8 cellular contexts compared by ENCODE assay signal in genomic region chr6:3159805-3160781, GRCh38. TPM values are rescaled to one million over a fixed set of nuclear protein-coding genes. Genes with fewer than 3 reads are reported as not detected.
DNase-seq lines count a peak whose midpoint lies in the region; ATAC-seq and TF ChIP-seq lines count a peak whose summit lies in the region.

No MANE protein-coding gene starts in this region.

- H3K9me3 Mint-ChIP-seq in MCF 10A (ENCODE audit: unreplicated experiment): no peaks in the 10 kb centered on the region
- peaks cover 9% of the 10 kb centered on the region for H3K9me3 Mint-ChIP-seq in activated CD4-positive, alpha-beta memory T cell treated with anti-CD3 and anti-CD28 coated beads for 36 hours

- H3K27me3 ChIP-seq in breast epithelium (no peaks in the 10 kb centered on the region), gastrocnemius medialis (no peaks in the 10 kb centered on the region)

- intact Hi-C loops in breast epithelium (cut with DNase I; ENCODE audit: low total_unique reads): no loop called here
- intact Hi-C loops in MCF 10A (cut with micrococcal nuclease): loop anchor here (5.0 kb wide), 2 partner anchors 43 to 92 kb away; partner anchors contain the start of gene BPHL
- intact Hi-C loops in activated CD4-positive, alpha-beta memory T cell treated with anti-CD3 and anti-CD28 coated beads for 36 hours (cut with micrococcal nuclease): no loop called here
- intact Hi-C loops in gastrocnemius medialis (cut with DNase I; ENCODE audit: low total_unique reads): loop anchor here (2.0 to 5.0 kb wide), 3 partner anchors 67 to 93 kb away; partner anchors contain the start of genes RIPK1 and TUBB2B

- no peaks in the 10 kb centered on the region for H3K9me3 ChIP-seq in breast epithelium
- H3K9me3 ChIP-seq in gastrocnemius medialis: no peaks in the 10 kb centered on the region

- ATAC-seq in gastrocnemius medialis (no peak), GM19463 (IDR thresholded peaks at IDR 0.05; ENCODE audit: unreplicated experiment) (no peak), HG02938 (IDR thresholded peaks at IDR 0.05; ENCODE audit: unreplicated experiment) (no peak)

- CTCF ChIA-PET in MCF 10A (lab: Yijun Ruan, JAX): interaction anchor here (0.8 kb wide), 1 partner anchor 92 kb away, joined by 4 read pairs; no protein-coding TSS in a partner anchor
- CTCF ChIA-PET in activated CD4-positive, alpha-beta memory T cell treated with anti-CD3 and anti-CD28 coated beads for 36 hours (lab: Charles Lee): interaction anchor here (1.3 kb wide), 1 partner anchor 91 kb away, joined by 6 read pairs; no protein-coding TSS in a partner anchor

- TF ChIP-seq CTCF in breast epithelium (IDR thresholded peaks at IDR 0.05): no peak
- no peak for TF ChIP-seq CTCF in MCF 10A (IDR thresholded peaks at IDR 0.05; ENCODE audit: unreplicated experiment)
- no peak for TF ChIP-seq CTCF in epithelial cell of esophagus (IDR thresholded peaks at IDR 0.05; ENCODE audit: insufficient read depth, low read depth, low read length, missing control alignments)
- no peak for TF ChIP-seq CTCF in gastrocnemius medialis (IDR thresholded peaks at IDR 0.05 in 4 of 5, conservative IDR thresholded peaks at IDR 0.05 in 1 of 5)

- no peak for TF ChIP-seq POLR2A in breast epithelium (IDR thresholded peaks at IDR 0.05)
- no peak for TF ChIP-seq POLR2A in gastrocnemius medialis (IDR thresholded peaks at IDR 0.05)

- POLR2A ChIA-PET in MCF 10A (lab: Yijun Ruan, JAX): interaction anchor here (1.6 kb wide), 1 partner anchor 92 kb away, joined by 3 read pairs; no protein-coding TSS in a partner anchor
- POLR2A ChIA-PET in activated CD4-positive, alpha-beta memory T cell treated with anti-CD3 and anti-CD28 coated beads for 36 hours (lab: Charles Lee): no interaction called here

- no peak overlapping the region for H3K27ac Mint-ChIP-seq in MCF 10A (ENCODE audit: low read depth, unreplicated experiment)
- H3K27ac Mint-ChIP-seq in activated CD4-positive, alpha-beta memory T cell treated with anti-CD3 and anti-CD28 coated beads for 36 hours: peak overlapping the region; percentile 31

- no peaks in the 10 kb centered on the region for H3K27me3 Mint-ChIP-seq in MCF 10A (ENCODE audit: insufficient read depth, unreplicated experiment)
- H3K27me3 Mint-ChIP-seq in activated CD4-positive, alpha-beta memory T cell treated with anti-CD3 and anti-CD28 coated beads for 36 hours: peaks cover 7% of the 10 kb centered on the region

- H3K4me3 Mint-ChIP-seq in MCF 10A (ENCODE audit: unreplicated experiment): no peak overlapping the region
- H3K4me3 Mint-ChIP-seq in activated CD4-positive, alpha-beta memory T cell treated with anti-CD3 and anti-CD28 coated beads for 36 hours: peak overlapping the region; percentile 10

- peak overlapping the region; percentile 36 to 65 for H3K27ac ChIP-seq in breast epithelium
- H3K27ac ChIP-seq in gastrocnemius medialis: peak overlapping the region; percentile 7 to 60 (median 52)

- no TSS peak for BruUV-seq in MCF 10A (replicated peaks; lab: Mats Ljungman, UMichigan)

- H3K36me3 Mint-ChIP-seq in MCF 10A (ENCODE audit: insufficient read depth, unreplicated experiment): peaks cover 6% of the 10 kb centered on the region
- peaks cover 2% of the 10 kb centered on the region for H3K36me3 Mint-ChIP-seq in activated CD4-positive, alpha-beta memory T cell treated with anti-CD3 and anti-CD28 coated beads for 36 hours

- H3K4me1 ChIP-seq in breast epithelium: peaks cover 0 to 4% of the 10 kb centered on the region in 2 donors
- H3K4me1 ChIP-seq in gastrocnemius medialis: peaks cover 4 to 8% of the 10 kb centered on the region in 2 donors

- H3K4me3 ChIP-seq in breast epithelium: no peak overlapping the region
- no peak overlapping the region for H3K4me3 ChIP-seq in epithelial cell of esophagus (ENCODE audit: low read length)
- no peak overlapping the region for H3K4me3 ChIP-seq in gastrocnemius medialis

- no peaks in the 10 kb centered on the region for H3K36me3 ChIP-seq in breast epithelium
- no peaks in the 10 kb centered on the region for H3K36me3 ChIP-seq in gastrocnemius medialis

- in situ Hi-C loops in gastrocnemius medialis (cut with MboI; ENCODE audit: low sequenced_read_pairs in 4 of 4): no loop called here

- peaks cover 5% of the 10 kb centered on the region for H3K4me1 Mint-ChIP-seq in MCF 10A (ENCODE audit: insufficient read depth, unreplicated experiment)
- peaks cover 32% of the 10 kb centered on the region for H3K4me1 Mint-ChIP-seq in activated CD4-positive, alpha-beta memory T cell treated with anti-CD3 and anti-CD28 coated beads for 36 hours (ENCODE audit: low read depth)

- DNase-seq in breast epithelium (ENCODE audit: low spot score in 2 of 2) (peak in 1 of 2 donors; percentile 69), MCF 10A (ENCODE audit: unreplicated experiment) (no peak), epithelial cell of esophagus (ENCODE audit: low read depth) (peak; percentile 78), gastrocnemius medialis (no peak), medulla oblongata (ENCODE audit: extremely low spot score) (no peak)
- peak; percentile 62 for DNase-seq in activated CD4-positive, alpha-beta memory T cell treated with anti-CD3 and anti-CD28 coated beads for 36 hours

RNA-seq across cellular contexts. Expression of gene TUBB2A, which starts 2.7 kb away (rescaled TPM):
- 10 to 100 TPM; 27.8 to 43.6 (median 36.0) TPM for total RNA-seq in breast epithelium
- 13.3 and 17.8 TPM in 2 replicates for total RNA-seq in MCF 10A (2022)
- 1 to 10 TPM; 4.2 to 4.6 TPM for total RNA-seq in activated CD4-positive, alpha-beta memory T cell treated with anti-CD3 and anti-CD28 coated beads for 36 hours
- total RNA-seq in gastrocnemius medialis: 10 to 100 TPM; 18.9 to 53.1 (median 27.0) TPM

RNA-seq across cellular contexts. Expression of gene BPHL, which starts 41.6 kb away (rescaled TPM):
- total RNA-seq in breast epithelium (10 to 100 TPM; 15.4 to 19.4 (median 19.3) TPM), MCF 10A (2022) (13.2 and 17.5 TPM in 2 replicates), gastrocnemius medialis (1 to 10 TPM; 4.7 to 8.7 (median 5.8) TPM)
- total RNA-seq in activated CD4-positive, alpha-beta memory T cell treated with anti-CD3 and anti-CD28 coated beads for 36 hours: 10 to 100 TPM; 10.1 to 11.4 TPM

Comparison
In these comparisons a context has a peak if more than half of its experiments do, and no peak if none do; other contexts are left out.
1. intact Hi-C loops: an anchor here in MCF 10A (5.0 kb wide) and gastrocnemius medialis (2.0 to 5.0 kb wide); none called in breast epithelium and activated CD4-positive, alpha-beta memory T cell treated with anti-CD3 and anti-CD28 coated beads for 36 hours.
2. DNase-seq: peak in activated CD4-positive, alpha-beta memory T cell treated with anti-CD3 and anti-CD28 coated beads for 36 hours (single experiment) and epithelial cell of esophagus (single experiment); none in MCF 10A (single experiment), gastrocnemius medialis (0 of 2) and medulla oblongata (single experiment).